ENCODE assay signal across 8 cellular contexts in genomic region chr17:81238490-81238814, GRCh38. TPM values are rescaled to one million over a fixed set of nuclear protein-coding genes. Genes with fewer than 3 reads are reported as not detected.
DNase-seq lines count a peak whose midpoint lies in the region; ATAC-seq and TF ChIP-seq lines count a peak whose summit lies in the region.

No MANE protein-coding gene starts in this region.

- DNase-seq in RWPE2 (ENCODE audit: low spot score) (no peak), spleen (no peak), kidney glomerular epithelial cell (lab: John Stamatoyannopoulos, UW) (no peak), DMS114 treated with DMSO at 0.1 percent for 48 hours (lab: John Stamatoyannopoulos, UW; ENCODE audit: unreplicated experiment) (no peak)

- intact Hi-C loops in spleen (cut with DNase I; ENCODE audit: low total_unique reads), result no loop called here

- H3K4me3 ChIP-seq in RWPE2 (ENCODE audit: severe bottlenecking) (peak overlapping the region; percentile 97), gastroesophageal sphincter (peak overlapping the region; percentile 74 to 92), spleen (peak overlapping the region; percentile 74 to 100 (median 98))

- H3K27me3 ChIP-seq in RWPE2 (ENCODE audit: insufficient read depth, poor library complexity, severe bottlenecking), result no peaks in the 10 kb centered on the region
- H3K27me3 ChIP-seq in gastroesophageal sphincter, result no peaks in the 10 kb centered on the region
- no peaks in the 10 kb centered on the region for H3K27me3 ChIP-seq in spleen (replicated peaks in 1 of 7)

- H3K27ac ChIP-seq in RWPE2 (ENCODE audit: poor library complexity, severe bottlenecking) (peak overlapping the region; percentile 67), gastroesophageal sphincter (peak overlapping the region; percentile 31 to 77 (median 70)), spleen (peak overlapping the region; percentile 30 to 91 (median 82))

- no peaks in the 10 kb centered on the region for H3K4me1 ChIP-seq in RWPE2 (ENCODE audit: insufficient read depth, poor library complexity, severe bottlenecking)
- H3K4me1 ChIP-seq in gastroesophageal sphincter, result peaks cover 0 to 65% (median 27%) of the 10 kb centered on the region in 3 donors
- H3K4me1 ChIP-seq in spleen, result peaks cover 19 to 78% (median 57%) of the 10 kb centered on the region in 6 donors

- TF ChIP-seq POLR2A in gastroesophageal sphincter (IDR thresholded peaks at IDR 0.05) (no peak), spleen (IDR thresholded peaks at IDR 0.05) (no peak)

- TF ChIP-seq CTCF in RWPE2 (IDR thresholded peaks at IDR 0.05; ENCODE audit: poor library complexity, severe bottlenecking), result no peak
- peak in 1 of 4 experiments; percentile 3 for TF ChIP-seq CTCF in gastroesophageal sphincter (IDR thresholded peaks at IDR 0.05)
- no peak for TF ChIP-seq CTCF in spleen (IDR thresholded peaks at IDR 0.05 in 8 of 11, conservative IDR thresholded peaks at IDR 0.05 in 3 of 11)

- H3K36me3 ChIP-seq in RWPE2 (ENCODE audit: low read depth) (peaks cover 17% of the 10 kb centered on the region), gastroesophageal sphincter (peaks cover 0 to 52% of the 10 kb centered on the region in 2 donors), spleen (peaks cover 0 to 47% (median 12%) of the 10 kb centered on the region in 6 donors)

- WGBS in gastroesophageal sphincter (ENCODE audit: low coverage in 1 of 2), 2 donors, result no CpG with 5 or more reads among the region's 26 CpGs
- whole genome bisulfite sequencing in spleen, 5 donors, result 0 to 2% (median 1%) methylated on average over 22 to 26 of the region's 26 CpGs; no CpG with 5 or more reads in 1 of the 5 donors

- no peaks in the 10 kb centered on the region for H3K9me3 ChIP-seq in RWPE2 (ENCODE audit: severe bottlenecking)
- H3K9me3 ChIP-seq in gastroesophageal sphincter, result no peaks in the 10 kb centered on the region
- no peaks in the 10 kb centered on the region for H3K9me3 ChIP-seq in spleen

- peak; percentile 1 for ATAC-seq in GM21723 (IDR thresholded peaks at IDR 0.05; ENCODE audit: unreplicated experiment)
- no peak for ATAC-seq in RWPE2 (ENCODE audit: low read depth)
- no peak for ATAC-seq in gastroesophageal sphincter
- ATAC-seq in GM21717 (IDR thresholded peaks at IDR 0.05; ENCODE audit: unreplicated experiment), result no peak
- no peak for ATAC-seq in HG03159 (IDR thresholded peaks at IDR 0.05; ENCODE audit: unreplicated experiment)

- no peak for TF ChIP-seq EP300 in gastroesophageal sphincter (IDR thresholded peaks at IDR 0.05)

RNA-seq across cellular contexts. Expression of gene TEPSIN, which starts 0.4 kb away (rescaled TPM):
- 10 to 100 TPM in 3 of 4 donors, 1 to 10 TPM in 1; 8.0 to 43.0 (median 23.5) TPM for total RNA-seq in gastroesophageal sphincter
- total RNA-seq in spleen, result 10 to 100 TPM; 62.3 to 88.8 (median 72.3) TPM
- polyA plus RNA-seq in spleen, result 10 to 100 TPM; 36.9 to 76.3 (median 57.9) TPM

RNA-seq across cellular contexts. Expression of gene NDUFAF8, which starts 0.7 kb away (rescaled TPM):
- total RNA-seq in gastroesophageal sphincter (10 to 100 TPM; 16.9 to 38.4 (median 22.3) TPM), spleen (10 to 100 TPM; 22.0 to 49.3 (median 34.3) TPM)
- 10 to 100 TPM; 54.9 to 57.6 (median 56.7) TPM for polyA plus RNA-seq in spleen

RNA-seq across cellular contexts. Expression of gene CEP131, which starts 15.7 kb away (rescaled TPM):
- 10 to 100 TPM in 1 of 4 donors, 1 to 10 TPM in 3; 4.4 to 12.0 (median 6.4) TPM for total RNA-seq in gastroesophageal sphincter
- 10 to 100 TPM in 6 of 7 donors, 1 to 10 TPM in 1; 8.5 to 17.9 (median 12.0) TPM for total RNA-seq in spleen
- 10 to 100 TPM; 10.3 to 26.7 (median 20.5) TPM for polyA plus RNA-seq in spleen

RNA-seq across cellular contexts. Expression of gene SLC38A10, which starts 56.7 kb away (rescaled TPM):
- 10 to 100 TPM; 70.5 to 99.6 (median 81.8) TPM for total RNA-seq in gastroesophageal sphincter
- total RNA-seq in spleen, result 100 to 1,000 TPM in 1 of 7 donors, 10 to 100 TPM in 6; 82.8 to 112 (median 95.0) TPM
- 10 to 100 TPM; 54.9 to 85.1 (median 71.4) TPM for polyA plus RNA-seq in spleen
